ENCODE assay signal across 5 cellular contexts in genomic region chr10:73708122-73708521, GRCh38. TPM values are rescaled to one million over a fixed set of nuclear protein-coding genes. Genes with fewer than 3 reads are reported as not detected.
"Had no signal": no experiment of that assay in that cellular context is flagged by ENCODE, and none has a peak within 500 bp of the region (broad histone marks: within the 10 kb centered on the region; RNA-seq: fewer than 3 reads in every experiment).

No MANE protein-coding gene starts in this region.

RNA-seq across cellular contexts. Expression of gene SYNPO2L, which starts 52.3 kb away (rescaled TPM):
- total RNA-seq: MCF 10A, NCI-H460, OCI-LY7, Peyer's patch, SJSA1 had no signal
